Comparison of ENCODE assay signal across 14 cellular contexts in the genomic region with DNA sequence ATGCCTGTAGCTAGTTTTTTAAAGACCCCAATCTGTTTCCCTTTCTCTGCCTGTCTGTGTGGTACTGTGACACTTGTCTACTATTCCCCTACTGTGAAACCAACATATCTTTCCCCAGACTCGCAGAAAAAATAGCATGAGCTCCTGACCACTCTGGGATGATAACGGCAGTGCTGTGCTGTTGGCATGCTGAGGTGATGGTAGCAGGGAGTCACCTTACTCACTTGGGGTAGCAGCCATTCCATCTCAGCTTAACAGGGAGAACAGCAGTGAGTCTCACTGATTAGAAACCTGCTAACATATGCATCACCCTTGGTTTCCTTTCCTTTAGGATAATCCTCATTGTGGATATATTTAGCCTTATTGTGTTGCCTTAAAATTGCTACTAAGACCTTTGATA.
DNase-seq lines count a peak whose midpoint lies in the region; ATAC-seq and TF ChIP-seq lines count a peak whose summit lies in the region.
"Had no signal": no experiment of that assay in that cellular context is flagged by ENCODE, and none has a peak within 500 bp of the region (broad histone marks: within the 10 kb centered on the region; RNA-seq: fewer than 3 reads in every experiment).

No MANE protein-coding gene starts in this region.

- POLR2A ChIA-PET in HEK293 (lab: Yijun Ruan, JAX): no interaction called here

- no peak for DNase-seq in GM23338 (ENCODE audit: low spot score)
- DNase-seq in right cardiac atrium: no peak
- peak; percentile 14 for DNase-seq in neural progenitor cell (ENCODE audit: low spot score)
- no peak for DNase-seq in stimulated activated CD4-positive, alpha-beta T cell treated with anti-CD3 and anti-CD28 coated beads, Interleukin-15, amount 100 ng/mL, for 24 hours
- DNase-seq: CD8-positive, alpha-beta T cell; COR-L47; DMS153; DND-41; GDM1 had no signal

- no peaks in the 10 kb centered on the region for H3K79me2 ChIP-seq in GM23338 (replicated peaks; ENCODE audit: insufficient read depth)
- H3K79me2 ChIP-seq in neural progenitor cell (ENCODE audit: low read depth): no peaks in the 10 kb centered on the region

- H3K27ac Mint-ChIP-seq in GM23338: no peak overlapping the region
- no peak overlapping the region for H3K27ac Mint-ChIP-seq in neural progenitor cell
- H3K27ac Mint-ChIP-seq: CD14-positive monocyte; CD8-positive, alpha-beta T cell had no signal

- H3K4me3 Mint-ChIP-seq in GM23338 (no peak overlapping the region), neural progenitor cell (no peak overlapping the region)
- H3K4me3 Mint-ChIP-seq: CD14-positive monocyte; CD8-positive, alpha-beta T cell had no signal

- H2AFZ ChIP-seq in GM23338 (no peak overlapping the region), neural progenitor cell (replicated peaks) (peak overlapping the region; percentile 60)

- H3K36me3 Mint-ChIP-seq in GM23338 (ENCODE audit: low read depth) (no peaks in the 10 kb centered on the region), neural progenitor cell (no peaks in the 10 kb centered on the region)
- H3K36me3 Mint-ChIP-seq: CD14-positive monocyte; CD8-positive, alpha-beta T cell had no signal

- no peak for TF ChIP-seq CTCF in GM23338 (conservative IDR thresholded peaks at IDR 0.05; ENCODE audit: low read depth in 2 of 2)
- TF ChIP-seq CTCF in HEK293 (tag by site-specific recombination; IDR thresholded peaks at IDR 0.05): no peak
- no peak for TF ChIP-seq CTCF in neural progenitor cell (IDR thresholded peaks at IDR 0.05)

- H3K27me3 Mint-ChIP-seq in GM23338 (ENCODE audit: insufficient read depth, low read depth, poor library complexity) (no peaks in the 10 kb centered on the region), neural progenitor cell (ENCODE audit: insufficient read depth, low read depth) (no peaks in the 10 kb centered on the region)

- no peak overlapping the region for H3K27ac ChIP-seq in GM23338 (ENCODE audit: low read depth)
- no peak overlapping the region for H3K27ac ChIP-seq in HEK293 (ENCODE audit: extremely low read depth, low read depth, low read length)
- no peak overlapping the region for H3K27ac ChIP-seq in right cardiac atrium (ENCODE audit: low read length)
- no peak overlapping the region for H3K27ac ChIP-seq in neural progenitor cell
- H3K27ac ChIP-seq: HL-60 had no signal

- H3K4me1 Mint-ChIP-seq in GM23338 (no peaks in the 10 kb centered on the region; the same call in 2 of the 3 replicates), neural progenitor cell (peaks cover 2% of the 10 kb centered on the region)
- H3K4me1 Mint-ChIP-seq: CD14-positive monocyte had no signal

- H3F3A ChIP-seq in GM23338 (replicated peaks; ENCODE audit: low read depth) (no peaks in the 10 kb centered on the region), neural progenitor cell (ENCODE audit: low read depth) (no peaks in the 10 kb centered on the region)

- no peaks in the 10 kb centered on the region for H3K27me3 ChIP-seq in GM23338 (ENCODE audit: insufficient read depth)
- no peaks in the 10 kb centered on the region for H3K27me3 ChIP-seq in right cardiac atrium (ENCODE audit: control insufficient read depth, insufficient read depth)
- no peaks in the 10 kb centered on the region for H3K27me3 ChIP-seq in neural progenitor cell

- CTCF ChIA-PET in HEK293 (lab: Yijun Ruan, JAX): interaction anchor here (0.9 kb wide), 1 partner anchor 58 kb away, joined by 3 read pairs; no protein-coding TSS in a partner anchor

- ATAC-seq in GM23338 (peak; percentile 46; the same call in 2 of the 3 replicates), right cardiac atrium (peak; percentile 61 to 62), GM21515 (IDR thresholded peaks at IDR 0.05; ENCODE audit: unreplicated experiment) (no peak)
- ATAC-seq: CD8-positive, alpha-beta T cell; HCT116 had no signal

- no peaks in the 10 kb centered on the region for H3K9me3 ChIP-seq in HEK293 (ENCODE audit: control insufficient read depth, insufficient read depth, low read depth, low read length)
- no peaks in the 10 kb centered on the region for H3K9me3 ChIP-seq in right cardiac atrium (ENCODE audit: control insufficient read depth, low read length)
- H3K9me3 ChIP-seq in neural progenitor cell (ENCODE audit: low read depth): no peaks in the 10 kb centered on the region

- H3K9me3 Mint-ChIP-seq in GM23338: no peaks in the 10 kb centered on the region
- H3K9me3 Mint-ChIP-seq in neural progenitor cell: no peaks in the 10 kb centered on the region

- H3K36me3 ChIP-seq in GM23338 (ENCODE audit: insufficient read depth) (no peaks in the 10 kb centered on the region), HEK293 (ENCODE audit: control insufficient read depth in 2 of 2, insufficient read depth in 1 of 2, low read length in 2 of 2) (no peaks in the 10 kb centered on the region), neural progenitor cell (no peaks in the 10 kb centered on the region)

- H4K20me1 ChIP-seq in GM23338 (replicated peaks; ENCODE audit: insufficient read depth) (no peaks in the 10 kb centered on the region), neural progenitor cell (ENCODE audit: low read depth) (no peaks in the 10 kb centered on the region)

- 53% methylated on average over 2 of the region's 2 CpGs for WGBS in right cardiac atrium

- intact Hi-C loops in right cardiac atrium (cut with DNase I): no loop called here

- H3K4me2 ChIP-seq in GM23338 (no peak overlapping the region), neural progenitor cell (no peak overlapping the region)

- H3K4me3 ChIP-seq in GM23338 (no peak overlapping the region), HEK293 (ENCODE audit: low read depth, low read length) (no peak overlapping the region), right cardiac atrium (ENCODE audit: low read length) (no peak overlapping the region), neural progenitor cell (no peak overlapping the region)

- H3K4me1 ChIP-seq in GM23338 (ENCODE audit: insufficient read depth) (0 out of 2 replicates have a peak, but pooled peaks cover 2% of the 10 kb centered on the region), HEK293 (ENCODE audit: control insufficient read depth, insufficient read depth, low read length) (peaks cover 2% of the 10 kb centered on the region), right cardiac atrium (ENCODE audit: control insufficient read depth, insufficient read depth, low read length) (peaks cover 2% of the 10 kb centered on the region), neural progenitor cell (no peaks in the 10 kb centered on the region)

- H3K9me2 ChIP-seq in GM23338 (ENCODE audit: insufficient read depth): no peaks in the 10 kb centered on the region

- no peak overlapping the region for H3K9ac ChIP-seq in neural progenitor cell

TF ChIP-seq in GM23338, 12 proteins besides CTCF, POLR2A, EP300 and RAD21:
- no peak for TF ChIP-seq CREB1 (CRISPR knock-in tag; IDR thresholded peaks at IDR 0.05; ENCODE audit: low read depth)
- TF ChIP-seq EZH2 (IDR thresholded peaks at IDR 0.05; ENCODE audit: low read depth, unreplicated experiment): no peak
- no peak for TF ChIP-seq JUNB (IDR thresholded peaks at IDR 0.05; ENCODE audit: unreplicated experiment)
- no peak for TF ChIP-seq POLR2AphosphoS5 (IDR thresholded peaks at IDR 0.05; ENCODE audit: low read depth)
- TF ChIP-seq EZH2phosphoT487 (IDR thresholded peaks at IDR 0.05; ENCODE audit: unreplicated experiment): no peak
- TF ChIP-seq, protein P1, sequence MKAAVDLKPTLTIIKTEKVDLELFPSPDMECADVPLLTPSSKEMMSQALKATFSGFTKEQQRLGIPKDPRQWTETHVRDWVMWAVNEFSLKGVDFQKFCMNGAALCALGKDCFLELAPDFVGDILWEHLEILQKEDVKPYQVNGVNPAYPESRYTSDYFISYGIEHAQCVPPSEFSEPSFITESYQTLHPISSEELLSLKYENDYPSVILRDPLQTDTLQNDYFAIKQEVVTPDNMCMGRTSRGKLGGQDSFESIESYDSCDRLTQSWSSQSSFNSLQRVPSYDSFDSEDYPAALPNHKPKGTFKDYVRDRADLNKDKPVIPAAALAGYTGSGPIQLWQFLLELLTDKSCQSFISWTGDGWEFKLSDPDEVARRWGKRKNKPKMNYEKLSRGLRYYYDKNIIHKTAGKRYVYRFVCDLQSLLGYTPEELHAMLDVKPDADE (IDR thresholded peaks at IDR 0.05): no peak

TF ChIP-seq in HEK293, 187 proteins besides CTCF, POLR2A, EP300 and RAD21:
- TF ChIP-seq ZIC2 (tag by site-specific recombination; IDR thresholded peaks at IDR 0.05) (peak; percentile 35; the same call in 1 of the 2 replicates), ZBTB7A (tag by site-specific recombination; IDR thresholded peaks at IDR 0.05; ENCODE audit: low read depth) (no peak)
